In the genomic region with DNA sequence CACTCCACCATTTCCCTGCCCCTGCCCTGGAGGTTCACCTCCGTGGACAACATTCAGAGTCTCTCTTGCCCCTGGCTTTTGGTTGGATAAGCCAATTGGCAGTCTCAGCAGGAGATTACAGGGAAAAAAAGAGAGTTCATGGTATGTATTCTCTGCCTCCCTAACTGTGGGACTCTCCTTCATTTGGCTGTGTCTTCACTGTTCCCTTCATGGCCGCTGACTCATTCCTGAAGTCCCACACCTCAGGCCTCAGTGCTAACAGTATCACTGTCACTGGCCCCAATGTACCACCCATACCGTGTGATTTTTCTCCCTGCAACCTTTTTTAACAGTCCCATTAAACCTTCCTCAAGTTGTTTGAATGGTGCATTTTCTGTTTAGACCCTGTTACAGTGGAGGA, we compare ENCODE assay signal across 1 cellular context.
TF ChIP-seq lines count a peak whose summit lies in the region.

No MANE protein-coding gene starts in this region.

TF ChIP-seq in GM12878, 131 proteins besides CTCF, POLR2A, EP300 and RAD21 (continued from another document):
- TF ChIP-seq HSF1 (IDR thresholded peaks at IDR 0.05; ENCODE audit: low read depth, low read length) (no peak), TAF1 (IDR thresholded peaks at IDR 0.05; ENCODE audit: borderline replicate concordance, low read depth, low read length) (no peak), CHD2 (IDR thresholded peaks at IDR 0.05; ENCODE audit: borderline replicate concordance, low read depth, low read length) (no peak), HDAC2 (IDR thresholded peaks at IDR 0.05) (no peak), CBX3 (IDR thresholded peaks at IDR 0.05; ENCODE audit: borderline replicate concordance, low read depth) (no peak), ZBTB33 (IDR thresholded peaks at IDR 0.05) (no peak)
- TF ChIP-seq, protein P1, sequence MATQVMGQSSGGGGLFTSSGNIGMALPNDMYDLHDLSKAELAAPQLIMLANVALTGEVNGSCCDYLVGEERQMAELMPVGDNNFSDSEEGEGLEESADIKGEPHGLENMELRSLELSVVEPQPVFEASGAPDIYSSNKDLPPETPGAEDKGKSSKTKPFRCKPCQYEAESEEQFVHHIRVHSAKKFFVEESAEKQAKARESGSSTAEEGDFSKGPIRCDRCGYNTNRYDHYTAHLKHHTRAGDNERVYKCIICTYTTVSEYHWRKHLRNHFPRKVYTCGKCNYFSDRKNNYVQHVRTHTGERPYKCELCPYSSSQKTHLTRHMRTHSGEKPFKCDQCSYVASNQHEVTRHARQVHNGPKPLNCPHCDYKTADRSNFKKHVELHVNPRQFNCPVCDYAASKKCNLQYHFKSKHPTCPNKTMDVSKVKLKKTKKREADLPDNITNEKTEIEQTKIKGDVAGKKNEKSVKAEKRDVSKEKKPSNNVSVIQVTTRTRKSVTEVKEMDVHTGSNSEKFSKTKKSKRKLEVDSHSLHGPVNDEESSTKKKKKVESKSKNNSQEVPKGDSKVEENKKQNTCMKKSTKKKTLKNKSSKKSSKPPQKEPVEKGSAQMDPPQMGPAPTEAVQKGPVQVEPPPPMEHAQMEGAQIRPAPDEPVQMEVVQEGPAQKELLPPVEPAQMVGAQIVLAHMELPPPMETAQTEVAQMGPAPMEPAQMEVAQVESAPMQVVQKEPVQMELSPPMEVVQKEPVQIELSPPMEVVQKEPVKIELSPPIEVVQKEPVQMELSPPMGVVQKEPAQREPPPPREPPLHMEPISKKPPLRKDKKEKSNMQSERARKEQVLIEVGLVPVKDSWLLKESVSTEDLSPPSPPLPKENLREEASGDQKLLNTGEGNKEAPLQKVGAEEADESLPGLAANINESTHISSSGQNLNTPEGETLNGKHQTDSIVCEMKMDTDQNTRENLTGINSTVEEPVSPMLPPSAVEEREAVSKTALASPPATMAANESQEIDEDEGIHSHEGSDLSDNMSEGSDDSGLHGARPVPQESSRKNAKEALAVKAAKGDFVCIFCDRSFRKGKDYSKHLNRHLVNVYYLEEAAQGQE (IDR thresholded peaks at IDR 0.05; ENCODE audit: low read depth, low read length): no peak
